In the genomic region with DNA sequence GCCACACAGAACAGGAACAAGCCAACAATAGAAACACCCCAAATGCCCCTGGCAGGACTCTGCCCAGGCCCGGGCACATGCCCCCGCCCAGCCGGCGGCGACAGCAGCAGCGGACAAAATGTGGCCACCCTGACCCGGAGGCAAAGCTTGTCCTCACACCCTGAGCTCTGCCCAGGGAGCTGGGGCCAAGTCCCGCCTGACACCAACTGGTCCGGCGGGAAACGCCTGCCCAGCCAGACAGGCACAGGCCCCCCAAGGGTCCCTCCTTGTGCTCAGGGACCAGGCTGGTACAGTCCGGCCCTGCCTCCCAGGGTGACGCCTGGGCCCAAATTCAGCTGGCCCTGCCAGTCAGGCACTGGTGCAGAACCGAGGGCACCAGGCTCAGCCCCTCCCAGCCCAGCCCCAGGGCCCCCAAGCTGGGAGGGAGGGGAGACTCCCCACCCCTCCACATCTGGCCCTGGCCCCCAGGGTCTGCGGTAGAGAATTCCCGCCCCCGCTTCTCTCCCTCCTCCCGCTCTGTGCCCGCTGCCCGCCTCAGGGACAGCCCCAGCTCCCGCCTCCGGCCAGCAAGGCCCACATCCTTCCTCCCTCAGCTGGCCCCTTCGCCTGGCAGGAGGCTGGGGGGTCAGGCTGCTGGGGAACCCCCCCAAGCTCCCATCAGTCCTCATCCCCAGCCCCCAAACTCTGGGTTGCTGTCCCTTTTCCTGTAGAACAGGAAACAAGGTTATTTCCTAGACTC, we compare ENCODE assay signal across 8 cellular contexts. TPM values are rescaled to one million over a fixed set of nuclear protein-coding genes. Genes with fewer than 3 reads are reported as not detected.
DNase-seq lines count a peak whose midpoint lies in the region; ATAC-seq and TF ChIP-seq lines count a peak whose summit lies in the region.

No MANE protein-coding gene starts in this region.

- TF ChIP-seq POLR2A in heart left ventricle (IDR thresholded peaks at IDR 0.05), result no peak
- no peak for TF ChIP-seq POLR2A in erythroblast (IDR thresholded peaks at IDR 0.05; ENCODE audit: low read length)

- H3K9me3 ChIP-seq in heart left ventricle (no peaks in the 10 kb centered on the region), psoas muscle (no peaks in the 10 kb centered on the region)

- peak overlapping the region; percentile 50 for H3K27ac Mint-ChIP-seq in activated naive CD8-positive, alpha-beta T cell

- H3K36me3 ChIP-seq in heart left ventricle (no peaks in the 10 kb centered on the region), psoas muscle (ENCODE audit: insufficient read depth in 1 of 2, low read depth in 1 of 2) (no peaks in the 10 kb centered on the region)

- peaks cover 56% of the 10 kb centered on the region for H3K4me1 Mint-ChIP-seq in activated naive CD8-positive, alpha-beta T cell (ENCODE audit: low read depth)

- peak overlapping the region; percentile 82 to 100 (median 96) for H3K4me3 ChIP-seq in heart left ventricle
- peak overlapping the region; percentile 99 for H3K4me3 ChIP-seq in psoas muscle

- peak overlapping the region; percentile 84 for H3K4me3 Mint-ChIP-seq in activated naive CD8-positive, alpha-beta T cell

- H3K27me3 Mint-ChIP-seq in activated naive CD8-positive, alpha-beta T cell, result no peaks in the 10 kb centered on the region

- ATAC-seq in GM21786 (IDR thresholded peaks at IDR 0.05; ENCODE audit: unreplicated experiment), result peak; percentile 32
- ATAC-seq in heart left ventricle, result peak; percentile 11 to 31 (median 27)
- peak; percentile 56 to 67 (median 60) for ATAC-seq in psoas muscle
- no peak for ATAC-seq in HG02938 (IDR thresholded peaks at IDR 0.05; ENCODE audit: unreplicated experiment)

- TF ChIP-seq CTCF in 22Rv1 (IDR thresholded peaks at IDR 0.05), result no peak
- no peak for TF ChIP-seq CTCF in heart left ventricle (IDR thresholded peaks at IDR 0.05)
- no peak for TF ChIP-seq CTCF in psoas muscle (IDR thresholded peaks at IDR 0.05)

- no peaks in the 10 kb centered on the region for H3K27me3 ChIP-seq in heart left ventricle
- H3K27me3 ChIP-seq in psoas muscle (ENCODE audit: insufficient read depth in 3 of 3, low read length in 2 of 3), result no peaks in the 10 kb centered on the region

- peak; percentile 62 to 77 (median 70) for DNase-seq in heart left ventricle
- peak; percentile 64 to 86 for DNase-seq in psoas muscle
- DNase-seq in erythroblast (lab: John Stamatoyannopoulos, UW), result no peak
- no peak for DNase-seq in activated CD4-positive, CD25-positive, alpha-beta regulatory T cell treated with anti-CD3 and anti-CD28 coated beads, Interleukin-2, amount 50 U/mL, for 72 hours

- H3K4me1 ChIP-seq in heart left ventricle (peaks cover 12 to 83% (median 62%) of the 10 kb centered on the region in 12 donors), psoas muscle (peaks cover 42% of the 10 kb centered on the region)

- peak overlapping the region; percentile 37 for H3K27ac ChIP-seq in 22Rv1
- peak overlapping the region; percentile 83 to 99 (median 98) for H3K27ac ChIP-seq in heart left ventricle
- peak overlapping the region; percentile 99 for H3K27ac ChIP-seq in psoas muscle

- H3K9me3 Mint-ChIP-seq in activated naive CD8-positive, alpha-beta T cell (ENCODE audit: low read depth), result no peaks in the 10 kb centered on the region

- WGBS in heart left ventricle, 4 donors, result 0 to 6% (median 2%) methylated on average over 4 to 23 of the region's 23 CpGs
- 2 to 8% (median 5%) methylated on average over 13 to 23 of the region's 23 CpGs for WGBS in psoas muscle, 3 donors

- intact Hi-C loops in heart left ventricle (cut with DNase I), result loop anchor here (1.0 to 10.0 kb wide), 15 partner anchors 33 to 200 kb away; partner anchors contain the start of gene WASF2 (in 2 of the 10)
- intact Hi-C loops in psoas muscle (cut with DNase I), result loop anchor here (2.0 to 5.0 kb wide), 5 partner anchors 33 to 201 kb away; no protein-coding TSS in a partner anchor

- H3K36me3 Mint-ChIP-seq in activated naive CD8-positive, alpha-beta T cell, result no peaks in the 10 kb centered on the region

RNA-seq across cellular contexts. Expression of gene AHDC1, which starts 2.0 kb away (rescaled TPM):
- total RNA-seq in heart left ventricle (10 to 100 TPM; 29.2 to 50.2 (median 42.1) TPM), psoas muscle (10 to 100 TPM; 35.9 to 65.2 (median 59.0) TPM)
- polyA plus RNA-seq in heart left ventricle (10 to 100 TPM; 25.8 to 48.4 TPM), psoas muscle (10 to 100 TPM in 1 of 3 donors, 1 to 10 TPM in 2; 6.4 to 19.8 (median 9.7) TPM)

RNA-seq across cellular contexts. Expression of gene FGR, which starts 33.0 kb away (rescaled TPM):
- total RNA-seq in heart left ventricle, result 10 to 100 TPM in 3 of 9 donors, 1 to 10 TPM in 6; 1.1 to 25.9 (median 3.3) TPM
- polyA plus RNA-seq in heart left ventricle, result 1 to 10 TPM; 2.8 to 7.2 TPM
- total RNA-seq in psoas muscle, result 1 to 10 TPM; 1.3 to 3.5 (median 3.1) TPM
- 1 to 10 TPM; 1.7 to 3.8 (median 2.0) TPM for polyA plus RNA-seq in psoas muscle

Comparison
In these comparisons a context has a peak if more than half of its experiments do, and no peak if none do; other contexts are left out.
1. H3K27ac ChIP-seq: peak in every context shown above with its lines; median percentile 99 in psoas muscle; 98 in heart left ventricle; 37 in 22Rv1.
2. DNase-seq: peak in heart left ventricle (5 of 5) and psoas muscle (2 of 2); none in erythroblast (0 of 2) and activated CD4-positive, CD25-positive, alpha-beta regulatory T cell treated with anti-CD3 and anti-CD28 coated beads, Interleukin-2, amount 50 U/mL, for 72 hours (single experiment).